Comparison of ENCODE assay signal across 11 cellular contexts in genomic region chr10:100014129-100014762, GRCh38. TPM values are rescaled to one million over a fixed set of nuclear protein-coding genes. Genes with fewer than 3 reads are reported as not detected.
DNase-seq lines count a peak whose midpoint lies in the region; ATAC-seq, FAIRE-seq and TF ChIP-seq lines count a peak whose summit lies in the region.
"Had no signal": no experiment of that assay in that cellular context is flagged by ENCODE, and none has a peak within 500 bp of the region (broad histone marks: within the 10 kb centered on the region; RNA-seq: fewer than 3 reads in every experiment).

No MANE protein-coding gene starts in this region.

- DNase-seq in ureter (ENCODE audit: low spot score) (no peak), pancreas (no peak), NCI-H226 (no peak), NOMO-1 treated with DMSO at 0.1 percent for 48 hours (lab: John Stamatoyannopoulos, UW; ENCODE audit: unreplicated experiment) (no peak)
- DNase-seq: amniotic stem cell, foreskin keratinocyte, Kasumi-1 had no signal

- ATAC-seq in GM18505 (IDR thresholded peaks at IDR 0.05; ENCODE audit: unreplicated experiment) (peak; percentile 62), GM21515 (IDR thresholded peaks at IDR 0.05; ENCODE audit: unreplicated experiment) (peak; percentile 76), HG03280 (IDR thresholded peaks at IDR 0.05; ENCODE audit: unreplicated experiment) (peak; percentile 65), pancreas (no peak)
- ATAC-seq: foreskin keratinocyte had no signal

- no peak overlapping the region for H3K27ac ChIP-seq in OCI-LY3 (ENCODE audit: low read length)
- H3K27ac ChIP-seq in pancreas: no peak overlapping the region
- H3K27ac ChIP-seq: foreskin keratinocyte had no signal

- FAIRE-seq in pancreas (lab: Jason Lieb, UNC): no peak

- intact Hi-C loops in pancreas (cut with DNase I): no loop called here

- H3K36me3 ChIP-seq in OCI-LY3 (replicated peaks; ENCODE audit: low read depth, low read length) (no peaks in the 10 kb centered on the region), pancreas (no peaks in the 10 kb centered on the region)

- H3K4me3 ChIP-seq in OCI-LY3 (ENCODE audit: low read length) (no peak overlapping the region), pancreas (no peak overlapping the region)

- peak overlapping the region; percentile 48 for H3K4me2 ChIP-seq in OCI-LY3 (ENCODE audit: low read length)

- TF ChIP-seq CTCF in OCI-LY3 (IDR thresholded peaks at IDR 0.05; ENCODE audit: low read depth, low read length) (no peak), pancreas (IDR thresholded peaks at IDR 0.05) (no peak)

- H3K4me1 ChIP-seq in OCI-LY3 (ENCODE audit: low read length): peaks cover 10% of the 10 kb centered on the region
- H3K4me1 ChIP-seq in pancreas: no peaks in the 10 kb centered on the region
- H3K4me1 ChIP-seq: foreskin keratinocyte had no signal

- peaks cover 2% of the 10 kb centered on the region for H3K27me3 ChIP-seq in OCI-LY3 (ENCODE audit: low read depth, low read length)
- H3K27me3 ChIP-seq in pancreas: no peaks in the 10 kb centered on the region
- H3K27me3 ChIP-seq: foreskin keratinocyte had no signal

- no peak overlapping the region for H3K9ac ChIP-seq in OCI-LY3 (ENCODE audit: low read length)

- H4K20me1 ChIP-seq in OCI-LY3 (ENCODE audit: insufficient read depth, low read length): no peaks in the 10 kb centered on the region

- WGBS in pancreas, 2 donors: 73 to 80% methylated on average over 5 of the region's 5 CpGs

- H3K9me3 ChIP-seq in OCI-LY3 (ENCODE audit: insufficient read depth, low read length) (no peaks in the 10 kb centered on the region), pancreas (no peaks in the 10 kb centered on the region)

- TF ChIP-seq POLR2A in GM18505 (IDR thresholded peaks at IDR 0.05; ENCODE audit: borderline replicate concordance, extremely low read depth, insufficient read depth, insufficient read length): no peak

- no peak overlapping the region for H2AFZ ChIP-seq in OCI-LY3 (ENCODE audit: low read depth, low read length)

- no peaks in the 10 kb centered on the region for H3K79me2 ChIP-seq in OCI-LY3 (ENCODE audit: low read length)

RNA-seq across cellular contexts. Expression of gene DNMBP, which starts 4.5 kb away (rescaled TPM):
- 54.6 TPM for total RNA-seq in ureter
- total RNA-seq in pancreas: 10 to 100 TPM in 5 of 6 donors, 1 to 10 TPM in 1; 9.1 to 17.9 (median 12.5) TPM
- polyA plus RNA-seq in pancreas: 1 to 10 TPM; 8.9 to 10.0 TPM

Comparison
In these comparisons a context has a peak if more than half of its experiments do, and no peak if none do; other contexts are left out.
1. ATAC-seq: peak in GM18505 (single experiment), GM21515 (single experiment) and HG03280 (single experiment); none in pancreas (0 of 4).